Comparison of ENCODE assay signal across 1 cellular context in genomic region chr17:17812211-17813054, GRCh38.
TF ChIP-seq lines count a peak whose summit lies in the region.

No MANE protein-coding gene starts in this region.

TF ChIP-seq in WTC11, 78 proteins besides CTCF, POLR2A, EP300 and RAD21 (continued from another document and continues in another):
- no peak for TF ChIP-seq PRDM15 (CRISPR knock-in tag; IDR thresholded peaks at IDR 0.05)
- TF ChIP-seq NFYB (CRISPR knock-in tag; conservative IDR thresholded peaks at IDR 0.05; ENCODE audit: low read depth), result peak; percentile 26; the same call in 1 of the 2 replicates
- TF ChIP-seq FOXP4 (CRISPR knock-in tag; IDR thresholded peaks at IDR 0.05), result no peak
- no peak for TF ChIP-seq ESRRA (CRISPR knock-in tag; IDR thresholded peaks at IDR 0.05; ENCODE audit: borderline replicate concordance)
- TF ChIP-seq ZNF423 (CRISPR knock-in tag; IDR thresholded peaks at IDR 0.05), result no peak
- no peak for TF ChIP-seq PREB (CRISPR knock-in tag; IDR thresholded peaks at IDR 0.05; ENCODE audit: borderline replicate concordance)
- 0 out of 2 replicates have a peak, but pooled peaks have one; percentile 71 for TF ChIP-seq ARID4B (CRISPR knock-in tag; IDR thresholded peaks at IDR 0.05; ENCODE audit: borderline replicate concordance)
- no peak for TF ChIP-seq HMGA2 (CRISPR knock-in tag; IDR thresholded peaks at IDR 0.05)
- TF ChIP-seq TP53 (CRISPR knock-in tag; IDR thresholded peaks at IDR 0.05), result peak; percentile 53; the same call in 1 of the 2 replicates
- no peak for TF ChIP-seq ZNF416 (CRISPR knock-in tag; IDR thresholded peaks at IDR 0.05)
- TF ChIP-seq NFE2L1 (CRISPR knock-in tag; IDR thresholded peaks at IDR 0.05), result peak; percentile 71; the same call in 1 of the 2 replicates
- no peak for TF ChIP-seq CREB1 (CRISPR knock-in tag; IDR thresholded peaks at IDR 0.05)
- TF ChIP-seq TCF7 (CRISPR knock-in tag; IDR thresholded peaks at IDR 0.05; ENCODE audit: low read depth), result no peak
- no peak for TF ChIP-seq CDX4 (CRISPR knock-in tag; IDR thresholded peaks at IDR 0.05; ENCODE audit: borderline replicate concordance)
- no peak for TF ChIP-seq ZNF532 (CRISPR knock-in tag; IDR thresholded peaks at IDR 0.05; ENCODE audit: borderline replicate concordance)
- no peak for TF ChIP-seq E2F5 (CRISPR knock-in tag; IDR thresholded peaks at IDR 0.05)
- no peak for TF ChIP-seq ZNF317 (CRISPR knock-in tag; IDR thresholded peaks at IDR 0.05; ENCODE audit: borderline replicate concordance, low read depth)
- no peak for TF ChIP-seq SMAD4 (CRISPR knock-in tag; IDR thresholded peaks at IDR 0.05)
- TF ChIP-seq MLX (CRISPR knock-in tag; IDR thresholded peaks at IDR 0.05), result no peak
- no peak for TF ChIP-seq SMAD3 (CRISPR knock-in tag; IDR thresholded peaks at IDR 0.05; ENCODE audit: borderline replicate concordance)
- 0 out of 2 replicates have a peak, but pooled peaks have one; percentile 33 for TF ChIP-seq TEAD1 (CRISPR knock-in tag; IDR thresholded peaks at IDR 0.05)
- TF ChIP-seq RELA (CRISPR knock-in tag; IDR thresholded peaks at IDR 0.05; ENCODE audit: borderline replicate concordance), result no peak
- no peak for TF ChIP-seq EMX1 (CRISPR knock-in tag; IDR thresholded peaks at IDR 0.05)
- TF ChIP-seq ZNF512 (CRISPR knock-in tag; IDR thresholded peaks at IDR 0.05; ENCODE audit: borderline replicate concordance), result 0 out of 2 replicates have a peak, but pooled peaks have one; percentile 38
- TF ChIP-seq E2F4 (CRISPR knock-in tag; IDR thresholded peaks at IDR 0.05; ENCODE audit: borderline replicate concordance, low read depth), result 0 out of 2 replicates have a peak, but pooled peaks have one; percentile 44
- peak; percentile 60 for TF ChIP-seq HMGXB4 (CRISPR knock-in tag; IDR thresholded peaks at IDR 0.05)
